ENCODE assay signal across 1 cellular context in genomic region chr1:2687174-2687591, GRCh38. TPM values are rescaled to one million over a fixed set of nuclear protein-coding genes. Genes with fewer than 3 reads are reported as not detected.
"Had no signal": no experiment of that assay in that cellular context is flagged by ENCODE, and none has a peak within 500 bp of the region (broad histone marks: within the 10 kb centered on the region; RNA-seq: fewer than 3 reads in every experiment).

No MANE protein-coding gene starts in this region.

RNA-seq across cellular contexts. Expression of gene MMEL1, which starts 54.4 kb away (rescaled TPM):
- total RNA-seq: thoracic aorta had no signal
